Comparison of ENCODE assay signal across 18 cellular contexts in the genomic region with DNA sequence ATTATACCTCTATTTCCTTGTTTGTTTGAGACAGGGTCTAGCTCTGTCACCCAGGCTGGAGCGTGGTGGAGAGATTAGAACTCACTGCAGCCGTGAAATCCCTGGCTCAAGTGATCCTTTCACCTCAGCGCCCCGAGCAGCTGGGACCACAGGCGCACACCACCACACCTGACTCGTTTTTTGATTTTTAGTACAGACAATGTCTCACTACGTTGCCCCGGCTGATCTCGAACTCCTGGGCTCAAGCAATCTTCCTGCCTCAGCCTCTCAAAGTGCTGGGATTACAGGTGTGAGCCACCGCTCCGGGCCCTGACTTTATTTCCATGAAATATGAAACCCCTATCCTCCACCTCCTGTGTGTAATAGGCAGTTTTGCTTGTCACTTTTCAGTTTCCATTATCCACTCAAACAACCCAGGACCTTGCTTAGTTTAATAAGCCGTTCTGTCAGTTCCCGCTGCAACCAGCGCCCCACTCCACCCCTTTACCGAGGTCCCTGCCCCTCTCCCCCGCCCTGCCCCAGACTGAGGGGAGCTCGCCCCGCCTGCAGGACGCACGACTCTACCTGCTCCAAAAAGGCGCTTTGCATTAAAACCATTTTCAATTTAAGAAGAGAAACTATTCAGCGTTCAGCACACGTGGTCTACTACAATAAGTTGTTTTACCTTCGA. TPM values are rescaled to one million over a fixed set of nuclear protein-coding genes. Genes with fewer than 3 reads are reported as not detected.
A peak's percentile ranks its signal among the peaks of the same experiment; 100 is the strongest.
DNase-seq lines count a peak whose midpoint lies in the region; ATAC-seq and TF ChIP-seq lines count a peak whose summit lies in the region.
"Had no signal": no experiment of that assay in that cellular context is flagged by ENCODE, and none has a peak within 500 bp of the region (broad histone marks: within the 10 kb centered on the region; RNA-seq: fewer than 3 reads in every experiment).

No MANE protein-coding gene starts in this region.

- H3K36me3 Mint-ChIP-seq in natural killer cell, result peaks cover 15% of the 10 kb centered on the region
- peaks cover 21% of the 10 kb centered on the region for H3K36me3 Mint-ChIP-seq in natural killer cell treated with Interleukin-12 subunit alpha and Interleukin-12 subunit beta and Interleukin-15 and Interleukin-18, amount 100 ng/mL, for 72 hours
- H3K36me3 Mint-ChIP-seq in nephron progenitor cell (ENCODE audit: low read depth), result peaks cover 52% of the 10 kb centered on the region

- H3K27me3 ChIP-seq in colonic mucosa, result no peaks in the 10 kb centered on the region
- H3K27me3 ChIP-seq: adrenal gland, SJSA1, upper lobe of left lung had no signal

- TF ChIP-seq CTCF in natural killer cell (IDR thresholded peaks at IDR 0.05) (no peak), epithelial cell of proximal tubule (conservative IDR thresholded peaks at IDR 0.05; ENCODE audit: low read depth, low read length) (no peak), nephron progenitor cell (IDR thresholded peaks at IDR 0.05) (no peak), colonic mucosa (IDR thresholded peaks at IDR 0.05) (no peak)

- H3K4me1 Mint-ChIP-seq in natural killer cell (peaks cover 14 to 16% of the 10 kb centered on the region in 2 donors), nephron progenitor cell (peaks cover 33% of the 10 kb centered on the region)
- peaks cover 11% of the 10 kb centered on the region in 2 donors for H3K4me1 Mint-ChIP-seq in natural killer cell treated with Interleukin-12 subunit alpha and Interleukin-12 subunit beta and Interleukin-15 and Interleukin-18, amount 100 ng/mL, for 72 hours (ENCODE audit: low read depth in 2 of 2)

- H3K27me3 Mint-ChIP-seq in natural killer cell (ENCODE audit: low read depth in 2 of 2) (no peaks in the 10 kb centered on the region), nephron progenitor cell (ENCODE audit: low read depth, poor library complexity) (peaks cover 14% of the 10 kb centered on the region)
- no peaks in the 10 kb centered on the region for H3K27me3 Mint-ChIP-seq in natural killer cell treated with Interleukin-12 subunit alpha and Interleukin-12 subunit beta and Interleukin-15 and Interleukin-18, amount 100 ng/mL, for 72 hours
- H3K27me3 Mint-ChIP-seq: stimulated activated memory B cell treated with anti-CD40 and anti-IgM and Interleukin-4, amounts not matched to agents 10 μg/mL and 1 μg/mL and 100 μg/mL, for 72 hours had no signal

- peak overlapping the region; percentile 14 for H3K4me3 ChIP-seq in epithelial cell of proximal tubule (ENCODE audit: low read depth, low read length)
- no peak overlapping the region for H3K4me3 ChIP-seq in colonic mucosa
- H3K4me3 ChIP-seq: adrenal gland, SJSA1, upper lobe of left lung had no signal

- H3K9me3 ChIP-seq in colonic mucosa, result peaks cover 19% of the 10 kb centered on the region

- peaks cover 5% of the 10 kb centered on the region for H3K4me1 ChIP-seq in colonic mucosa
- H3K4me1 ChIP-seq: SJSA1 had no signal

- intact Hi-C loops in natural killer cell (cut with micrococcal nuclease) (loop anchor here (10.0 kb wide), 1 partner anchor 201 kb away; no protein-coding TSS in a partner anchor), colonic mucosa (cut with DNase I) (no loop called here)

- H3K9ac ChIP-seq in colonic mucosa (ENCODE audit: low read depth in 2 of 2, low read length in 2 of 2), result peak overlapping the region in 1 of 2 donors; percentile 4

- H3K27ac ChIP-seq in colonic mucosa, result no peak overlapping the region
- H3K27ac ChIP-seq: adrenal gland, C4-2B, SJSA1 had no signal

- no peak for ATAC-seq in natural killer cell
- ATAC-seq in natural killer cell treated with Interleukin-12 subunit alpha and Interleukin-12 subunit beta and Interleukin-15 and Interleukin-18, amount 100 ng/mL, for 72 hours, result no peak
- ATAC-seq in GM19467 (IDR thresholded peaks at IDR 0.05; ENCODE audit: unreplicated experiment), result no peak
- no peak for ATAC-seq in esophagus mucosa
- ATAC-seq: HCT116; stimulated activated memory B cell treated with anti-CD40 and anti-IgM and Interleukin-4, amounts not matched to agents 10 μg/mL and 1 μg/mL and 100 μg/mL, for 72 hours had no signal

- H3K9me3 Mint-ChIP-seq in natural killer cell (peaks cover 0 to 6% of the 10 kb centered on the region in 2 donors), nephron progenitor cell (peaks cover 68% of the 10 kb centered on the region)
- H3K9me3 Mint-ChIP-seq in natural killer cell treated with Interleukin-12 subunit alpha and Interleukin-12 subunit beta and Interleukin-15 and Interleukin-18, amount 100 ng/mL, for 72 hours, result peaks cover 15% of the 10 kb centered on the region

- no peak for DNase-seq in natural killer cell
- no peak for DNase-seq in natural killer cell treated with Interleukin-12 subunit alpha and Interleukin-12 subunit beta and Interleukin-15 and Interleukin-18, amount 100 ng/mL, for 72 hours (ENCODE audit: low spot score)
- no peak for DNase-seq in epithelial cell of proximal tubule (ENCODE audit: low read depth)
- DNase-seq in nephron progenitor cell, result no peak
- DNase-seq in colonic mucosa, result no peak
- no peak for DNase-seq in activated effector memory CD4-positive, alpha-beta T cell treated with anti-CD3 and anti-CD28 coated beads, Interleukin-2, amount 50 U/mL, for 16 hours
- DNase-seq: DMS79 treated with DMSO at 0.1 percent for 48 hours; effector CD4-positive, alpha-beta T cell; NCI-H1694; NCI-H510A treated with DMSO at 0.1 percent for 48 hours had no signal

- peaks cover 2% of the 10 kb centered on the region for H3K36me3 ChIP-seq in colonic mucosa

- no peak overlapping the region for H3K27ac Mint-ChIP-seq in natural killer cell
- H3K27ac Mint-ChIP-seq in natural killer cell treated with Interleukin-12 subunit alpha and Interleukin-12 subunit beta and Interleukin-15 and Interleukin-18, amount 100 ng/mL, for 72 hours, result no peak overlapping the region
- no peak overlapping the region for H3K27ac Mint-ChIP-seq in nephron progenitor cell
- H3K27ac Mint-ChIP-seq: stimulated activated memory B cell treated with anti-CD40 and anti-IgM and Interleukin-4, amounts not matched to agents 10 μg/mL and 1 μg/mL and 100 μg/mL, for 72 hours had no signal

- H3K4me3 Mint-ChIP-seq in natural killer cell, result peak overlapping the region; percentile 21
- H3K4me3 Mint-ChIP-seq in natural killer cell treated with Interleukin-12 subunit alpha and Interleukin-12 subunit beta and Interleukin-15 and Interleukin-18, amount 100 ng/mL, for 72 hours, result no peak overlapping the region
- peak overlapping the region; percentile 12 for H3K4me3 Mint-ChIP-seq in nephron progenitor cell
- H3K4me3 Mint-ChIP-seq: stimulated activated memory B cell treated with anti-CD40 and anti-IgM and Interleukin-4, amounts not matched to agents 10 μg/mL and 1 μg/mL and 100 μg/mL, for 72 hours had no signal

RNA-seq across cellular contexts. Expression of gene ZNF816, which starts 16.9 kb away (rescaled TPM):
- total RNA-seq in natural killer cell (10 to 100 TPM in 1 of 3 donors, 1 to 10 TPM in 2; 4.1 to 11.3 (median 7.7) TPM), epithelial cell of proximal tubule (2.5 and 4.2 TPM in 2 replicates), colonic mucosa (10 to 100 TPM; 10.8 to 21.4 TPM), esophagus mucosa (3.8 TPM)
- total RNA-seq in natural killer cell treated with Interleukin-12 subunit alpha and Interleukin-12 subunit beta and Interleukin-15 and Interleukin-18, amount 100 ng/mL, for 72 hours, result 10 to 100 TPM in 1 of 2 donors, 1 to 10 TPM in 1; 8.7 to 11.8 TPM

RNA-seq across cellular contexts. Expression of gene ZNF888, which starts 22.6 kb away (rescaled TPM):
- total RNA-seq in natural killer cell (10 to 100 TPM in 1 of 3 donors, 1 to 10 TPM in 2; 5.1 to 13.5 (median 8.0) TPM), epithelial cell of proximal tubule (5.1 and 6.3 TPM in 2 replicates), colonic mucosa (10 to 100 TPM in 1 of 2 donors, 1 to 10 TPM in 1; 9.5 to 17.0 TPM), esophagus mucosa (3.6 TPM)
- 1 to 10 TPM; 5.3 to 6.5 TPM for total RNA-seq in natural killer cell treated with Interleukin-12 subunit alpha and Interleukin-12 subunit beta and Interleukin-15 and Interleukin-18, amount 100 ng/mL, for 72 hours

RNA-seq across cellular contexts. Expression of gene ZNF320, which starts 48.4 kb away (rescaled TPM):
- 10 to 100 TPM; 10.3 to 14.0 (median 11.9) TPM for total RNA-seq in natural killer cell
- 10 to 100 TPM; 13.9 to 15.4 TPM for total RNA-seq in natural killer cell treated with Interleukin-12 subunit alpha and Interleukin-12 subunit beta and Interleukin-15 and Interleukin-18, amount 100 ng/mL, for 72 hours
- total RNA-seq in epithelial cell of proximal tubule, result 4.7 and 18.9 TPM in 2 replicates
- 10 to 100 TPM in 1 of 2 donors, 1 to 10 TPM in 1; 4.6 to 21.3 TPM for total RNA-seq in colonic mucosa
- 3.8 TPM for total RNA-seq in esophagus mucosa
